ENCODE assay signal across 27 cellular contexts in the genomic region with DNA sequence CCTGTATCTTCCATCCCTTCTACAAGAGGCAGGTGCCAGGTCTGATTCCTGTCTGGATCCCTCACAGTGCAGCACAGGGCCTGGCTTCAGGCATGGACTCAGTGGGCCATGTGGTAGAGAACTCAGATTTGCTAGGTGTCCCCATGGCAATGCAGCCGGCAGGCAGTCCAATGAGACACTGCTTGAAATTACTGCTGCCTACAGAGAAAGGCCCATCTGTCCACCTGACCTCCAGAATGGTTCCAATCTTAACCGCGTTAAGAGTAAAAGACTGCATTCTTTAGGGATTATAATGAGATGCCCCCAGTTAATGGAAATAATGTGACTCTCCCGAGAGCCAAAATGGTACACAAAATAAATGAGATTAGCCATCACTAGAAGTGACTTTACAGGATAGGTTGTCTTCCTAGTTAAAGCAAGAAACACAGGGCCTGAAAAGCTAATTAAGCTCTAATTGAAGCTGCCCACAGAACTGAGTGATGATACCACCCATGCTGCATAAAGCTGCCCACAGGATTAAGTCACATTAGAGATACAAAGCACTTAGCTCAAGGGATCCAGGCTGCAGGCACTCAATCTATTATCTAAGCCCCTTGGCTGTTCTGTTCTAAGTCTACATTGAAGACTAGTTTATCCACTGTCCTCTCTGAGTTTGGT. TPM values are rescaled to one million over a fixed set of nuclear protein-coding genes. Genes with fewer than 3 reads are reported as not detected.
DNase-seq lines count a peak whose midpoint lies in the region; ATAC-seq and TF ChIP-seq lines count a peak whose summit lies in the region.
"Had no signal": no experiment of that assay in that cellular context is flagged by ENCODE, and none has a peak within 500 bp of the region (broad histone marks: within the 10 kb centered on the region; RNA-seq: fewer than 3 reads in every experiment).

No MANE protein-coding gene starts in this region.

- peak overlapping the region in 1 of 2 experiments; percentile 18 for H3K14ac ChIP-seq in mesenchymal stem cell (ENCODE audit: low read length in 2 of 2)

- 100% methylated on average over 4 of the region's 4 CpGs for WGBS in mesenchymal stem cell

- peaks cover 3% of the 10 kb centered on the region for H3K36me3 Mint-ChIP-seq in activated CD4-positive, alpha-beta T cell treated with anti-CD3 and anti-CD28 coated beads, Interleukin-2, amount 10 ng/mL, durations not matched to agents 7 days and 5 days (ENCODE audit: low read depth)
- peaks cover 4% of the 10 kb centered on the region for H3K36me3 Mint-ChIP-seq in Calu3 (ENCODE audit: insufficient read depth, unreplicated experiment)

- H3K27me3 Mint-ChIP-seq in activated CD4-positive, alpha-beta T cell treated with anti-CD3 and anti-CD28 coated beads, Interleukin-2, amount 10 ng/mL, durations not matched to agents 7 days and 5 days, result no peaks in the 10 kb centered on the region
- H3K27me3 Mint-ChIP-seq in Calu3 (ENCODE audit: unreplicated experiment), result no peaks in the 10 kb centered on the region
- H3K27me3 Mint-ChIP-seq: CD4-positive, alpha-beta T cell had no signal

- ATAC-seq in sciatic nerve, result no peak
- ATAC-seq: activated CD8-positive, alpha-beta T cell treated with anti-CD3 and anti-CD28 coated beads, Interleukin-2, amount 10 ng/mL, durations not matched to agents 7 days and 5 days; K562; stimulated activated naive CD8-positive, alpha-beta T cell treated with anti-CD3 and anti-CD28 coated beads, Interleukin-15, Interleukin-2, amounts not matched to agents 100 U/mL and 50 U/mL, for 24 hours had no signal

- intact Hi-C loops in sciatic nerve (cut with DNase I) (no loop called here), Calu3 (cut with micrococcal nuclease; ENCODE audit: unreplicated experiment) (no loop called here)

- no peak for DNase-seq in activated CD4-positive, alpha-beta T cell treated with anti-CD3 and anti-CD28 coated beads, Interleukin-2, amount 10 ng/mL, durations not matched to agents 7 days and 5 days
- no peak for DNase-seq in activated CD4-positive, alpha-beta T cell treated with anti-CD3 and anti-CD28 coated beads for 48 hours
- DNase-seq in WERI-Rb-1 (peak; percentile 60), mesenchymal stem cell (no peak), sciatic nerve (ENCODE audit: low spot score) (no peak), EL (no peak), Calu3 (no peak)
- DNase-seq: 8988T; activated CD4-positive, CD25-positive, alpha-beta regulatory T cell treated with anti-CD3 and anti-CD28 coated beads, Interleukin-2, amount 50 U/mL, for 72 hours; activated CD8-positive, alpha-beta T cell treated with anti-CD3 and anti-CD28 coated beads, Interleukin-2, amount 10 ng/mL, durations not matched to agents 7 days and 5 days; activated effector memory CD4-positive, alpha-beta T cell treated with Interleukin-2 at 50 U/mL for 16 hours; activated T-cell treated with anti-CD3 and anti-CD28 coated beads for 4 hours; CD4-positive, alpha-beta T cell; effector CD8-positive, alpha-beta T cell; erythroblast; GF-D8; NCI-H1105; NCI-H187 treated with DMSO at 0.1 percent for 48 hours; sigmoid colon; stimulated activated CD4-positive, alpha-beta T cell treated with anti-CD3 and anti-CD28 coated beads, Interleukin-15, amount 100 ng/mL, for 24 hours; stimulated activated naive CD8-positive, alpha-beta T cell treated with anti-CD3 and anti-CD28 coated beads, Interleukin-15, Interleukin-2, amounts not matched to agents 100 U/mL and 50 U/mL, for 24 hours had no signal

- CTCF ChIA-PET in activated CD4-positive, alpha-beta T cell treated with anti-CD3 and anti-CD28 coated beads, Interleukin-2, amount 10 ng/mL, durations not matched to agents 7 days and 5 days (lab: Charles Lee), result interaction anchor here (1.5 to 2.2 kb wide), 2 partner anchors 11 to 152 kb away, joined by 3 to 6 read pairs; no protein-coding TSS in a partner anchor
- CTCF ChIA-PET in Calu3 (lab: Charles Lee), result no interaction called here

- no peak overlapping the region for H3K4me3 ChIP-seq in WERI-Rb-1 (ENCODE audit: low read depth, low read length)
- no peak overlapping the region for H3K4me3 ChIP-seq in mesenchymal stem cell (ENCODE audit: insufficient read depth in 1 of 2, low read depth in 1 of 2, low read length in 2 of 2)
- H3K4me3 ChIP-seq in skeletal muscle tissue (ENCODE audit: low read length in 3 of 3), result no peak overlapping the region
- H3K4me3 ChIP-seq: HAP-1, K562, sigmoid colon, SK-N-MC, thoracic aorta had no signal

- no peak overlapping the region for H2BK15ac ChIP-seq in mesenchymal stem cell (ENCODE audit: low read depth, poor library complexity, severe bottlenecking)

- peak overlapping the region; percentile 63 for H4K91ac ChIP-seq in mesenchymal stem cell (ENCODE audit: low read length)

- no peak overlapping the region for H3K4me2 ChIP-seq in mesenchymal stem cell (ENCODE audit: low read length, poor library complexity, severe bottlenecking)

- H3K9me3 Mint-ChIP-seq in activated CD4-positive, alpha-beta T cell treated with anti-CD3 and anti-CD28 coated beads, Interleukin-2, amount 10 ng/mL, durations not matched to agents 7 days and 5 days, result no peaks in the 10 kb centered on the region
- H3K9me3 Mint-ChIP-seq in Calu3 (ENCODE audit: low read depth, unreplicated experiment), result no peaks in the 10 kb centered on the region
- H3K9me3 Mint-ChIP-seq: CD4-positive, alpha-beta T cell had no signal

- H2BK5ac ChIP-seq in mesenchymal stem cell (ENCODE audit: low read depth, low read length, poor library complexity, severe bottlenecking), result no peak overlapping the region

- TF ChIP-seq CTCF in WERI-Rb-1 (IDR thresholded peaks at IDR 0.05; ENCODE audit: low read depth, low read length) (no peak), Calu3 (IDR thresholded peaks at IDR 0.05; ENCODE audit: unreplicated experiment) (no peak)

- no peak overlapping the region for H2BK120ac ChIP-seq in mesenchymal stem cell (ENCODE audit: low read depth, low read length)

- BruUV-seq in Calu3 (replicated peaks; lab: Mats Ljungman, UMichigan), result no TSS peak

- H3K23ac ChIP-seq in mesenchymal stem cell (ENCODE audit: low read length in 2 of 2), result peak overlapping the region in 1 of 2 experiments; percentile 91

- H3K9ac ChIP-seq in mesenchymal stem cell (ENCODE audit: low read length) (no peak overlapping the region), skeletal muscle tissue (ENCODE audit: low read depth in 1 of 3, low read length in 3 of 3) (peak overlapping the region in 1 of 3 donors; percentile 44)

- peaks cover 2% of the 10 kb centered on the region for H3K4me1 Mint-ChIP-seq in activated CD4-positive, alpha-beta T cell treated with anti-CD3 and anti-CD28 coated beads, Interleukin-2, amount 10 ng/mL, durations not matched to agents 7 days and 5 days
- peaks cover 15% of the 10 kb centered on the region for H3K4me1 Mint-ChIP-seq in Calu3 (ENCODE audit: low read depth, unreplicated experiment)

- H3K27ac ChIP-seq in WERI-Rb-1 (peak overlapping the region; percentile 63), mesenchymal stem cell (ENCODE audit: low read length, poor library complexity, severe bottlenecking) (no peak overlapping the region), skeletal muscle tissue (ENCODE audit: low read depth, low read length) (peak overlapping the region; percentile 22)
- H3K27ac ChIP-seq: RWPE1, SK-N-MC had no signal

- no peak overlapping the region for H3K4ac ChIP-seq in mesenchymal stem cell (ENCODE audit: low read depth in 1 of 2, low read length in 2 of 2)

- peaks cover 7% of the 10 kb centered on the region for H3K79me1 ChIP-seq in mesenchymal stem cell (replicated peaks; ENCODE audit: low read length, poor library complexity, severe bottlenecking)

- peak overlapping the region in 1 of 2 experiments; percentile 25 for H2BK12ac ChIP-seq in mesenchymal stem cell (ENCODE audit: low read length in 2 of 2)

- H3K4me3 Mint-ChIP-seq in activated CD4-positive, alpha-beta T cell treated with anti-CD3 and anti-CD28 coated beads, Interleukin-2, amount 10 ng/mL, durations not matched to agents 7 days and 5 days, result no peak overlapping the region
- no peak overlapping the region for H3K4me3 Mint-ChIP-seq in Calu3 (ENCODE audit: low read depth, unreplicated experiment)
- H3K4me3 Mint-ChIP-seq: activated CD8-positive, alpha-beta T cell treated with anti-CD3 and anti-CD28 coated beads, Interleukin-2, amount 10 ng/mL, durations not matched to agents 7 days and 5 days; CD4-positive, alpha-beta T cell had no signal

- H3K9me3 ChIP-seq in WERI-Rb-1 (ENCODE audit: severe bottlenecking) (no peaks in the 10 kb centered on the region), mesenchymal stem cell (ENCODE audit: control insufficient read depth, low read length) (no peaks in the 10 kb centered on the region), skeletal muscle tissue (ENCODE audit: control insufficient read depth in 3 of 3, low read length in 3 of 3) (no peaks in the 10 kb centered on the region)
- H3K9me3 ChIP-seq: HAP-1, sigmoid colon, thoracic aorta had no signal

- POLR2A ChIA-PET in activated CD4-positive, alpha-beta T cell treated with anti-CD3 and anti-CD28 coated beads, Interleukin-2, amount 10 ng/mL, durations not matched to agents 7 days and 5 days (lab: Charles Lee), result no interaction called here

- H2AK5ac ChIP-seq in mesenchymal stem cell (ENCODE audit: low read length, severe bottlenecking), result peak overlapping the region; percentile 31

- no peaks in the 10 kb centered on the region for H3K27me3 ChIP-seq in WERI-Rb-1 (ENCODE audit: insufficient read depth, low read depth, severe bottlenecking)
- H3K27me3 ChIP-seq in mesenchymal stem cell (ENCODE audit: control insufficient read depth in 1 of 2, insufficient read depth in 1 of 2, low read length in 2 of 2), result no peaks in the 10 kb centered on the region
- no peaks in the 10 kb centered on the region for H3K27me3 ChIP-seq in skeletal muscle tissue (ENCODE audit: control insufficient read depth in 3 of 3, insufficient read depth in 3 of 3, low read length in 3 of 3)
- H3K27me3 ChIP-seq: sigmoid colon had no signal

- no peak overlapping the region for H3K18ac ChIP-seq in mesenchymal stem cell (ENCODE audit: low read depth in 1 of 2, low read length in 2 of 2)

- H3K4me1 ChIP-seq in mesenchymal stem cell (ENCODE audit: control insufficient read depth, insufficient read depth, low read depth, low read length) (peaks cover 24% of the 10 kb centered on the region), skeletal muscle tissue (ENCODE audit: control insufficient read depth in 3 of 3, insufficient read depth in 3 of 3, low read length in 3 of 3) (peaks cover 59 to 77% (median 76%) of the 10 kb centered on the region in 3 donors)

- peak overlapping the region; percentile 55 for H3K27ac Mint-ChIP-seq in activated CD4-positive, alpha-beta T cell treated with anti-CD3 and anti-CD28 coated beads, Interleukin-2, amount 10 ng/mL, durations not matched to agents 7 days and 5 days
- H3K27ac Mint-ChIP-seq in Calu3 (ENCODE audit: unreplicated experiment), result no peak overlapping the region
- H3K27ac Mint-ChIP-seq: activated CD8-positive, alpha-beta T cell treated with anti-CD3 and anti-CD28 coated beads, Interleukin-2, amount 10 ng/mL, durations not matched to agents 7 days and 5 days had no signal

- no peak overlapping the region for H4K8ac ChIP-seq in mesenchymal stem cell (ENCODE audit: low read length)

- H3K36me3 ChIP-seq in WERI-Rb-1, result peaks cover 8% of the 10 kb centered on the region
- H3K36me3 ChIP-seq in mesenchymal stem cell (ENCODE audit: control insufficient read depth in 1 of 2, insufficient read depth in 2 of 2, low read depth in 1 of 2, low read length in 2 of 2), result peaks cover 12 to 14% of the 10 kb centered on the region in 2 experiments
- H3K36me3 ChIP-seq in skeletal muscle tissue (ENCODE audit: control insufficient read depth in 3 of 3, insufficient read depth in 3 of 3, low read length in 3 of 3), result peaks cover 3 to 8% (median 7%) of the 10 kb centered on the region in 3 donors
- H3K36me3 ChIP-seq: thoracic aorta had no signal

- no peak overlapping the region for H2AFZ ChIP-seq in mesenchymal stem cell (ENCODE audit: low read depth, low read length)

RNA-seq across cellular contexts. Expression of gene FAM193B, which starts 11.4 kb away (rescaled TPM):
- 100 to 1,000 TPM; 102 to 120 TPM for total RNA-seq in activated CD4-positive, alpha-beta T cell treated with anti-CD3 and anti-CD28 coated beads, Interleukin-2, amount 10 ng/mL, durations not matched to agents 7 days and 5 days
- 23.6 TPM for polyA plus RNA-seq in mesenchymal stem cell (2013, experiment 1 of 2)
- 21.0 TPM for polyA plus RNA-seq in mesenchymal stem cell (2013, experiment 2 of 2)
- total RNA-seq in skeletal muscle tissue (11.0 TPM), sciatic nerve (113 TPM), Calu3 (2022) (92.0 and 97.0 TPM in 2 replicates)

RNA-seq across cellular contexts. Expression of gene DDX41, which starts 26.2 kb away (rescaled TPM):
- total RNA-seq in activated CD4-positive, alpha-beta T cell treated with anti-CD3 and anti-CD28 coated beads, Interleukin-2, amount 10 ng/mL, durations not matched to agents 7 days and 5 days, result 100 to 1,000 TPM; 106 to 118 TPM
- polyA plus RNA-seq in mesenchymal stem cell (2013, experiment 1 of 2), result 45.5 TPM
- polyA plus RNA-seq in mesenchymal stem cell (2013, experiment 2 of 2), result 41.7 TPM
- 33.9 TPM for total RNA-seq in skeletal muscle tissue
- 68.2 TPM for total RNA-seq in sciatic nerve
- 101 and 132 TPM in 2 replicates for total RNA-seq in Calu3 (2022)

RNA-seq across cellular contexts. Expression of gene DOK3, which starts 33.3 kb away (rescaled TPM):
- 1 to 10 TPM; 2.9 to 3.9 TPM for total RNA-seq in activated CD4-positive, alpha-beta T cell treated with anti-CD3 and anti-CD28 coated beads, Interleukin-2, amount 10 ng/mL, durations not matched to agents 7 days and 5 days
- 1.3 TPM for polyA plus RNA-seq in mesenchymal stem cell (2013, experiment 1 of 2)
- 1.4 TPM for polyA plus RNA-seq in mesenchymal stem cell (2013, experiment 2 of 2)
- total RNA-seq in skeletal muscle tissue (5.7 TPM), sciatic nerve (16.2 TPM), Calu3 (2022) (14.5 and 15.7 TPM in 2 replicates)

RNA-seq across cellular contexts. Expression of gene PDLIM7, which starts 45.5 kb away (rescaled TPM):
- 10 to 100 TPM; 31.6 to 32.4 TPM for total RNA-seq in activated CD4-positive, alpha-beta T cell treated with anti-CD3 and anti-CD28 coated beads, Interleukin-2, amount 10 ng/mL, durations not matched to agents 7 days and 5 days
- polyA plus RNA-seq in mesenchymal stem cell (2013, experiment 1 of 2), result 221 TPM
- 213 TPM for polyA plus RNA-seq in mesenchymal stem cell (2013, experiment 2 of 2)
- total RNA-seq in skeletal muscle tissue (44.9 TPM), sciatic nerve (144 TPM), Calu3 (2022) (400 and 420 TPM in 2 replicates)

RNA-seq across cellular contexts. Expression of gene TMED9, which starts 49.1 kb away (rescaled TPM):
- 100 to 1,000 TPM in 1 of 2 experiments, 10 to 100 TPM in 1; 94.0 to 105 TPM for total RNA-seq in activated CD4-positive, alpha-beta T cell treated with anti-CD3 and anti-CD28 coated beads, Interleukin-2, amount 10 ng/mL, durations not matched to agents 7 days and 5 days
- 290 TPM for polyA plus RNA-seq in mesenchymal stem cell (2013, experiment 1 of 2)
- polyA plus RNA-seq in mesenchymal stem cell (2013, experiment 2 of 2), result 292 TPM
- 37.6 TPM for total RNA-seq in skeletal muscle tissue
- total RNA-seq in sciatic nerve, result 81.0 TPM
- total RNA-seq in Calu3 (2022), result 275 and 294 TPM in 2 replicates
